Comparison of ENCODE assay signal across 8 cellular contexts in genomic region chr3:119497824-119498187, GRCh38. TPM values are rescaled to one million over a fixed set of nuclear protein-coding genes. Genes with fewer than 3 reads are reported as not detected.
DNase-seq lines count a peak whose midpoint lies in the region; ATAC-seq and TF ChIP-seq lines count a peak whose summit lies in the region.

No MANE protein-coding gene starts in this region.

- H3K79me2 ChIP-seq in PC-9 (ENCODE audit: low read depth) = peaks cover 30% of the 10 kb centered on the region

- CTCF ChIA-PET in PC-9 (lab: Charles Lee) = no interaction called here

- TF ChIP-seq CTCF in AG10803 (conservative IDR thresholded peaks at IDR 0.05; ENCODE audit: low read length) (no peak), PC-9 (conservative IDR thresholded peaks at IDR 0.05) (no peak), dorsolateral prefrontal cortex (IDR thresholded peaks at IDR 0.05 in 54 of 56, conservative IDR thresholded peaks at IDR 0.05 in 2 of 56; ENCODE audit: low read depth in 1 of 56, partially characterized antibody in 56 of 56) (no peak), transverse colon (IDR thresholded peaks at IDR 0.05) (no peak)

- DNase-seq in AG10803 (ENCODE audit: low read depth) (peak; percentile 25), PC-9 (peak in 1 of 2 experiments; percentile 32), dorsolateral prefrontal cortex (peak in 2 of 10 donors; percentile 10 to 27), medulla oblongata (ENCODE audit: extremely low spot score) (peak; percentile 15), transverse colon (peak; percentile 45), germinal center (ENCODE audit: low spot score) (no peak), NCI-H1930 (lab: John Stamatoyannopoulos, UW) (no peak)

- H3K4me3 ChIP-seq in AG10803 (ENCODE audit: low read length) (peak overlapping the region; percentile 78), PC-9 (peak overlapping the region; percentile 98), dorsolateral prefrontal cortex (peak overlapping the region; percentile 66 to 100 (median 95)), transverse colon (peak overlapping the region; percentile 59 to 93 (median 64))

- H3K36me3 ChIP-seq in PC-9 (ENCODE audit: low read depth) = 0 out of 2 replicates have a peak, but pooled peaks cover 4% of the 10 kb centered on the region
- H3K36me3 ChIP-seq in transverse colon = peaks cover 0 to 3% (median 0%) of the 10 kb centered on the region in 4 donors

- H3K27ac ChIP-seq in PC-9 (peak overlapping the region; percentile 85), dorsolateral prefrontal cortex (peak overlapping the region in 55 of 59 donors; percentile 0 to 93 (median 82)), transverse colon (peak overlapping the region; percentile 92 to 99 (median 96))

- ATAC-seq in GM19023 (IDR thresholded peaks at IDR 0.05; ENCODE audit: unreplicated experiment) = peak; percentile 33

- no peaks in the 10 kb centered on the region for H3K9me3 ChIP-seq in PC-9 (ENCODE audit: insufficient read depth, low read depth)
- H3K9me3 ChIP-seq in transverse colon = no peaks in the 10 kb centered on the region

- no peaks in the 10 kb centered on the region for H3K9me2 ChIP-seq in PC-9 (ENCODE audit: insufficient read depth)

- H3K4me1 ChIP-seq in PC-9 (replicated peaks; ENCODE audit: insufficient read depth) (peaks cover 24% of the 10 kb centered on the region; the same call in 1 of the 2 replicates), transverse colon (peaks cover 20 to 38% (median 25%) of the 10 kb centered on the region in 4 donors)

- H2AFZ ChIP-seq in PC-9 = peak overlapping the region; percentile 88

- H3K27me3 ChIP-seq in PC-9 (ENCODE audit: insufficient read depth, low read depth) (no peaks in the 10 kb centered on the region), dorsolateral prefrontal cortex (no peaks in the 10 kb centered on the region), transverse colon (no peaks in the 10 kb centered on the region)

- peak overlapping the region; percentile 80 for H3K4me2 ChIP-seq in PC-9

- in situ Hi-C loops in transverse colon (cut with MboI; ENCODE audit: low pct_ligation_motif_present in 1 of 4, low pct_unique_long_range_greater_than_20kb in 1 of 4, low sequenced_read_pairs in 3 of 4) = loop anchor here in 2 of 4 donors (25.0 kb wide), 2 partner anchors 189 to 864 kb away; partner anchors contain the start of gene COX17 (in 1 of the 2)

- TF ChIP-seq EP300 in transverse colon (IDR thresholded peaks at IDR 0.05; ENCODE audit: low read depth) = no peak

- H3F3A ChIP-seq in PC-9 (ENCODE audit: insufficient read depth, low read depth) = 0 out of 2 replicates have a peak, but pooled peaks cover 2% of the 10 kb centered on the region

- BruUV-seq in PC-9 (replicated peaks; lab: Mats Ljungman, UMichigan) = TSS peak; percentile 98

- intact Hi-C loops in PC-9 (cut with micrococcal nuclease; ENCODE audit: unreplicated experiment) (loop anchor here (1.0 to 5.0 kb wide), 3 partner anchors 35 to 256 kb away; partner anchors contain the start of genes B4GALT4, COX17 and TMEM39A), dorsolateral prefrontal cortex (cut with DNase I) (loop anchor here (1.0 to 2.0 kb wide), 4 partner anchors 29 to 179 kb away; partner anchors contain the start of genes COX17 (in 2 of the 2), POGLUT1 (in 1 of the 2) and TMEM39A (in 1 of the 2)), transverse colon (cut with DNase I; ENCODE audit: low total_unique reads) (no loop called here)

- 6 to 10% methylated on average over 6 to 9 of the region's 9 CpGs for WGBS in transverse colon (ENCODE audit: low coverage in 1 of 2), 2 donors

- POLR2A ChIA-PET in PC-9 (lab: Charles Lee; ENCODE audit: unreplicated experiment) = interaction anchor here (0.5 to 0.9 kb wide), 6 partner anchors 30 to 598 kb away, joined by 3 to 12 read pairs (median 8); partner anchors contain the start of gene TMEM39A

- TF ChIP-seq POLR2A in transverse colon (IDR thresholded peaks at IDR 0.05) = no peak

- no peaks in the 10 kb centered on the region; the same call in 1 of the 2 replicates for H4K20me1 ChIP-seq in PC-9 (ENCODE audit: insufficient read depth)

RNA-seq across cellular contexts. Expression of gene TIMMDC1, which starts 0.5 kb away (rescaled TPM):
- total RNA-seq in PC-9 (2021) (145 and 203 TPM in 2 replicates), dorsolateral prefrontal cortex (100 to 1,000 TPM in 18 of 120 experiments, 10 to 100 TPM in 102; 64.2 to 117 (median 91.3) TPM), transverse colon (10 to 100 TPM; 25.7 to 50.8 (median 35.0) TPM)

RNA-seq across cellular contexts. Expression of gene POGLUT1, which starts 29.0 kb away (rescaled TPM):
- 8.8 and 11.9 TPM in 2 replicates for total RNA-seq in PC-9 (2021)
- total RNA-seq in dorsolateral prefrontal cortex = 10 to 100 TPM; 12.9 to 39.8 (median 23.4) TPM
- total RNA-seq in transverse colon = 10 to 100 TPM in 2 of 4 donors, 1 to 10 TPM in 2; 1.5 to 16.7 (median 8.4) TPM

RNA-seq across cellular contexts. Expression of gene TMEM39A, which starts 34.4 kb away (rescaled TPM):
- total RNA-seq in PC-9 (2021) (46.8 and 51.7 TPM in 2 replicates), dorsolateral prefrontal cortex (10 to 100 TPM in 116 of 120 experiments, 1 to 10 TPM in 4; 8.7 to 30.1 (median 18.3) TPM), transverse colon (10 to 100 TPM in 3 of 4 donors, 1 to 10 TPM in 1; 7.1 to 38.4 (median 32.1) TPM)

Comparison
In these comparisons a context has a peak if more than half of its experiments do, and no peak if none do; other contexts are left out.
1. DNase-seq: peak in AG10803 (single experiment), medulla oblongata (single experiment) and transverse colon (single experiment); none in germinal center (single experiment) and NCI-H1930 (0 of 2).
2. Peak in every context shown above with its lines, with median percentiles within 50 percentile points of each other: H3K4me3 ChIP-seq and H3K27ac ChIP-seq.